Comparison of ENCODE assay signal across 12 cellular contexts in the genomic region with DNA sequence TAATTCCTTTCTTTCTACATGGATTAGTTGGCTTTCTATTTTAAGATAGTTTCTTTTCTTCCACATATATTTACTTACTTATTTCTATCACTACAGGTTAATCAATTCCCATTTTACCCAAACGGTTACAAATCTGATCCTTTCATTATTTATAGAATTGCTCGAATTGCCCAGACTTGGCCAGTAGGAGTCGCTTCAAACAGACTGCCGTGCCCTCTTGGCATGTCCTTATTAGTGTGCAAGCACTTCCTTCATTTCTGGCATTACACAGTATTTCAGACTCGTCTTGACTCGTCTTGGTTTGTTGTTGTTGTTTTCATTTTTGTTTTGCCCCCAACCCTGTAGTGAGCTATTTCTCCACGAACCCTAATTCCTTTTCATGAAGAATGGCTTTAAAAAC.
DNase-seq lines count a peak whose midpoint lies in the region; ATAC-seq and TF ChIP-seq lines count a peak whose summit lies in the region.
"Had no signal": no experiment of that assay in that cellular context is flagged by ENCODE, and none has a peak within 500 bp of the region (broad histone marks: within the 10 kb centered on the region; RNA-seq: fewer than 3 reads in every experiment).

No MANE protein-coding gene starts in this region.

- no TSS peak for BruUV-seq in PC-9 (replicated peaks; lab: Mats Ljungman, UMichigan)

- no peaks in the 10 kb centered on the region for H3K79me2 ChIP-seq in PC-9 (ENCODE audit: low read depth)

- DNase-seq in CD1c-positive myeloid dendritic cell (ENCODE audit: extremely low spot score) (peak; percentile 5), H7 (peak; percentile 20), PC-9 (no peak), fibroblast of the aortic adventitia (ENCODE audit: low read depth) (no peak), NCI-H2196 treated with DMSO at 0.1 percent for 48 hours (lab: John Stamatoyannopoulos, UW; ENCODE audit: unreplicated experiment) (no peak), AG08395 (ENCODE audit: low spot score) (no peak), NCI-H2227 treated with DMSO at 0.1 percent for 48 hours (lab: John Stamatoyannopoulos, UW) (no peak)
- DNase-seq: Caco-2, GOT3, NCI-H1930, sigmoid colon had no signal

- H2AFZ ChIP-seq in PC-9: no peak overlapping the region

- POLR2A ChIA-PET in PC-9 (lab: Charles Lee; ENCODE audit: unreplicated experiment): no interaction called here

- no peaks in the 10 kb centered on the region for H4K20me1 ChIP-seq in PC-9 (ENCODE audit: insufficient read depth)

- TF ChIP-seq CTCF in PC-9 (conservative IDR thresholded peaks at IDR 0.05) (peak; percentile 53), fibroblast of the aortic adventitia (IDR thresholded peaks at IDR 0.05; ENCODE audit: insufficient read depth, low read length) (peak; percentile 19)

- CTCF ChIA-PET in PC-9 (lab: Charles Lee): no interaction called here

- H3K4me3 ChIP-seq in H7 (ENCODE audit: insufficient read depth, low read depth, low read length) (no peak overlapping the region), PC-9 (no peak overlapping the region), fibroblast of the aortic adventitia (ENCODE audit: low read depth, low read length) (no peak overlapping the region)
- H3K4me3 ChIP-seq: sigmoid colon had no signal

- H3F3A ChIP-seq in PC-9 (ENCODE audit: insufficient read depth, low read depth): no peaks in the 10 kb centered on the region

- H3K4me1 ChIP-seq in PC-9 (replicated peaks; ENCODE audit: insufficient read depth): no peaks in the 10 kb centered on the region
- H3K4me1 ChIP-seq: Caco-2, sigmoid colon had no signal

- no peaks in the 10 kb centered on the region for H3K9me2 ChIP-seq in PC-9 (ENCODE audit: insufficient read depth)

- H3K9me3 ChIP-seq in PC-9 (ENCODE audit: insufficient read depth, low read depth): no peaks in the 10 kb centered on the region
- H3K9me3 ChIP-seq: Caco-2, sigmoid colon had no signal

- intact Hi-C loops in PC-9 (cut with micrococcal nuclease; ENCODE audit: unreplicated experiment): no loop called here

- H3K27ac ChIP-seq in PC-9: no peak overlapping the region
- H3K27ac ChIP-seq: sigmoid colon had no signal

- H3K36me3 ChIP-seq in H7 (replicated peaks; ENCODE audit: control insufficient read depth, insufficient read depth, low read length): no peaks in the 10 kb centered on the region
- H3K36me3 ChIP-seq in PC-9 (ENCODE audit: low read depth): no peaks in the 10 kb centered on the region
- H3K36me3 ChIP-seq: sigmoid colon had no signal

- no peaks in the 10 kb centered on the region for H3K27me3 ChIP-seq in H7 (ENCODE audit: control insufficient read depth, insufficient read depth, low read length)
- H3K27me3 ChIP-seq in PC-9 (ENCODE audit: insufficient read depth, low read depth): no peaks in the 10 kb centered on the region
- H3K27me3 ChIP-seq: sigmoid colon had no signal

- no peak for ATAC-seq in GM19395 (IDR thresholded peaks at IDR 0.05; ENCODE audit: unreplicated experiment)

- no peak overlapping the region for H3K4me2 ChIP-seq in PC-9

Comparison
In these comparisons a context has a peak if more than half of its experiments do, and no peak if none do; other contexts are left out.
1. DNase-seq: peak in CD1c-positive myeloid dendritic cell (single experiment) and H7 (single experiment); none in PC-9 (0 of 2), fibroblast of the aortic adventitia (single experiment), NCI-H2196 treated with DMSO at 0.1 percent for 48 hours (single experiment), AG08395 (single experiment) and NCI-H2227 treated with DMSO at 0.1 percent for 48 hours (single experiment).